Comparison of ENCODE assay signal across 15 cellular contexts in genomic region chr1:151369621-151370048, GRCh38. TPM values are rescaled to one million over a fixed set of nuclear protein-coding genes. Genes with fewer than 3 reads are reported as not detected.
DNase-seq lines count a peak whose midpoint lies in the region; ATAC-seq and TF ChIP-seq lines count a peak whose summit lies in the region.
"Had no signal": no experiment of that assay in that cellular context is flagged by ENCODE, and none has a peak within 500 bp of the region (broad histone marks: within the 10 kb centered on the region; RNA-seq: fewer than 3 reads in every experiment).

No MANE protein-coding gene starts in this region.

- intact Hi-C loops in mucosa of descending colon (cut with DNase I, micrococcal nuclease) = no loop called here
- intact Hi-C loops in transverse colon (cut with DNase I; ENCODE audit: low total_unique reads) = no loop called here

- ATAC-seq in mucosa of descending colon (peak; percentile 11), HG02623 (IDR thresholded peaks at IDR 0.05; ENCODE audit: unreplicated experiment) (no peak)
- ATAC-seq: activated CD4-positive, alpha-beta T cell treated with anti-CD3 and anti-CD28 coated beads for 36 hours; Panc1 had no signal

- H3K4me3 Mint-ChIP-seq in HFFc6 (no peak overlapping the region), chondrocyte (ENCODE audit: unreplicated experiment) (no peak overlapping the region)
- H3K4me3 Mint-ChIP-seq: activated CD4-positive, alpha-beta T cell treated with anti-CD3 and anti-CD28 coated beads for 36 hours; B cell had no signal

- WGBS in transverse colon (ENCODE audit: low coverage in 1 of 2), 2 donors = 48% methylated on average over 15 of the region's 15 CpGs; no CpG with 5 or more reads in 1 of the 2 donors

- in situ Hi-C loops in transverse colon (cut with MboI; ENCODE audit: low pct_ligation_motif_present in 1 of 4, low pct_unique_long_range_greater_than_20kb in 1 of 4, low sequenced_read_pairs in 3 of 4) = no loop called here

- H3K27ac Mint-ChIP-seq in HFFc6 (no peak overlapping the region), chondrocyte (ENCODE audit: unreplicated experiment) (no peak overlapping the region)
- H3K27ac Mint-ChIP-seq: activated CD4-positive, alpha-beta T cell treated with anti-CD3 and anti-CD28 coated beads for 36 hours; B cell had no signal

- TF ChIP-seq CTCF in HFFc6 (IDR thresholded peaks at IDR 0.05) (0 out of 2 replicates have a peak, but pooled peaks have one; percentile 10), chondrocyte (IDR thresholded peaks at IDR 0.05) (no peak), mucosa of descending colon (IDR thresholded peaks at IDR 0.05) (no peak), transverse colon (IDR thresholded peaks at IDR 0.05) (peak in 3 of 5 experiments; percentile 19 to 55 (median 43))

- peaks cover 7% of the 10 kb centered on the region for H3K36me3 ChIP-seq in mucosa of descending colon (ENCODE audit: low read depth)
- peaks cover 0 to 33% (median 16%) of the 10 kb centered on the region in 4 donors for H3K36me3 ChIP-seq in transverse colon
- no peaks in the 10 kb centered on the region for H3K36me3 ChIP-seq in SJCRH30
- H3K36me3 ChIP-seq: neutrophil had no signal

- H3K9me3 ChIP-seq in mucosa of descending colon (no peaks in the 10 kb centered on the region), transverse colon (no peaks in the 10 kb centered on the region), SJCRH30 (replicated peaks) (no peaks in the 10 kb centered on the region)
- H3K9me3 ChIP-seq: neutrophil had no signal

- H3K4me1 Mint-ChIP-seq in HFFc6 (ENCODE audit: low read depth) = peaks cover 29% of the 10 kb centered on the region
- peaks cover 34% of the 10 kb centered on the region for H3K4me1 Mint-ChIP-seq in chondrocyte (ENCODE audit: low read depth)
- H3K4me1 Mint-ChIP-seq: activated CD4-positive, alpha-beta T cell treated with anti-CD3 and anti-CD28 coated beads for 36 hours; B cell had no signal

- no peaks in the 10 kb centered on the region for H3K36me3 Mint-ChIP-seq in HFFc6 (ENCODE audit: low read depth)
- H3K36me3 Mint-ChIP-seq in chondrocyte (ENCODE audit: low read depth) = no peaks in the 10 kb centered on the region

- H3K27me3 Mint-ChIP-seq in HFFc6 (ENCODE audit: insufficient read depth) (peaks cover 10% of the 10 kb centered on the region), chondrocyte (ENCODE audit: low read depth) (no peaks in the 10 kb centered on the region)
- H3K27me3 Mint-ChIP-seq: activated CD4-positive, alpha-beta T cell treated with anti-CD3 and anti-CD28 coated beads for 36 hours; B cell had no signal

- H3K27ac ChIP-seq in transverse colon (peak overlapping the region; percentile 84 to 92 (median 87)), SJCRH30 (no peak overlapping the region)
- H3K27ac ChIP-seq: neutrophil had no signal

- no peak overlapping the region for H3K4me3 ChIP-seq in mucosa of descending colon
- peak overlapping the region in 3 of 4 donors; percentile 36 to 63 (median 46) for H3K4me3 ChIP-seq in transverse colon
- no peak overlapping the region for H3K4me3 ChIP-seq in SJCRH30

- no peak for TF ChIP-seq EP300 in transverse colon (IDR thresholded peaks at IDR 0.05; ENCODE audit: low read depth)

- H3K27me3 ChIP-seq in transverse colon (no peaks in the 10 kb centered on the region), SJCRH30 (no peaks in the 10 kb centered on the region)
- H3K27me3 ChIP-seq: neutrophil had no signal

- H3K9me3 Mint-ChIP-seq in HFFc6 = no peaks in the 10 kb centered on the region
- H3K9me3 Mint-ChIP-seq in chondrocyte (ENCODE audit: low read depth) = no peaks in the 10 kb centered on the region

- H3K4me1 ChIP-seq in mucosa of descending colon (ENCODE audit: low read depth) = peaks cover 33% of the 10 kb centered on the region
- H3K4me1 ChIP-seq in transverse colon = peaks cover 13 to 65% (median 47%) of the 10 kb centered on the region in 4 donors
- H3K4me1 ChIP-seq in SJCRH30 = peaks cover 19% of the 10 kb centered on the region

- DNase-seq in HFFc6 = no peak
- DNase-seq in chondrocyte (ENCODE audit: low spot score) = peak; percentile 72
- DNase-seq in mucosa of descending colon = peak in 1 of 3 donors; percentile 59
- DNase-seq in transverse colon = peak; percentile 55
- DNase-seq in hypothalamus (lab: John Stamatoyannopoulos, UW) = no peak
- no peak for DNase-seq in SJCRH30
- DNase-seq: activated CD4-positive, alpha-beta T cell treated with anti-CD3 and anti-CD28 coated beads for 36 hours; activated gamma-delta T cell; NCI-H1417; retina; stimulated activated naive CD4-positive, alpha-beta T cell had no signal

- no peak for TF ChIP-seq POLR2A in transverse colon (IDR thresholded peaks at IDR 0.05)

RNA-seq across cellular contexts. Expression of gene SELENBP1, which starts 2.9 kb away (rescaled TPM):
- total RNA-seq in HFFc6 (2021; fragmentation: NEBNext Ultra II Directional; extraction: Animal tissue kit (Norgen Biotek cat#: 25700)) = 10 to 100 TPM; 11.2 to 15.6 (median 14.6) TPM
- total RNA-seq in chondrocyte = 5.7 to 11.1 TPM (median 8.9 TPM) in 3 replicates
- 1,000 to 10,000 TPM in 2 of 3 donors, 100 to 1,000 TPM in 1; 914 to 2,582 (median 1,654) TPM for total RNA-seq in mucosa of descending colon
- total RNA-seq in transverse colon = 1,000 to 10,000 TPM; 1,079 to 3,856 (median 3,214) TPM
- 10.4 and 11.8 TPM in 2 replicates for total RNA-seq in SJCRH30 (2014; rRNA removed; shearing (Covaris generic))
- total RNA-seq: activated CD4-positive, alpha-beta T cell treated with anti-CD3 and anti-CD28 coated beads for 36 hours had no signal

RNA-seq across cellular contexts. Expression of gene RFX5, which starts 22.6 kb away (rescaled TPM):
- 10 to 100 TPM; 32.1 to 39.0 (median 35.7) TPM for total RNA-seq in HFFc6 (2021; fragmentation: NEBNext Ultra II Directional; extraction: Animal tissue kit (Norgen Biotek cat#: 25700))
- total RNA-seq in chondrocyte (30.0 to 64.7 TPM (median 31.8 TPM) in 3 replicates), mucosa of descending colon (10 to 100 TPM; 20.5 to 45.3 (median 31.8) TPM), transverse colon (10 to 100 TPM; 17.7 to 61.0 (median 35.4) TPM)
- 29.1 and 33.2 TPM in 2 replicates for total RNA-seq in SJCRH30 (2014; rRNA removed; shearing (Covaris generic))

RNA-seq across cellular contexts. Expression of gene PSMB4, which starts 29.7 kb away (rescaled TPM):
- total RNA-seq in HFFc6 (2021; fragmentation: NEBNext Ultra II Directional; extraction: Animal tissue kit (Norgen Biotek cat#: 25700)) = 100 to 1,000 TPM; 342 to 409 (median 371) TPM
- 229 to 257 TPM (median 236 TPM) in 3 replicates for total RNA-seq in chondrocyte
- 100 to 1,000 TPM; 154 to 213 (median 193) TPM for total RNA-seq in mucosa of descending colon
- total RNA-seq in transverse colon = 100 to 1,000 TPM in 3 of 4 donors, 10 to 100 TPM in 1; 84.4 to 188 (median 140) TPM
- 355 and 363 TPM in 2 replicates for total RNA-seq in SJCRH30 (2014; rRNA removed; shearing (Covaris generic))

RNA-seq across cellular contexts. Expression of gene PI4KB, which starts 42.4 kb away (rescaled TPM):
- total RNA-seq in HFFc6 (2021; fragmentation: NEBNext Ultra II Directional; extraction: Animal tissue kit (Norgen Biotek cat#: 25700)) = 10 to 100 TPM; 63.6 to 73.0 (median 70.0) TPM
- total RNA-seq in chondrocyte (51.4 to 73.2 TPM (median 54.7 TPM) in 3 replicates), mucosa of descending colon (10 to 100 TPM; 57.9 to 77.2 (median 58.9) TPM), transverse colon (10 to 100 TPM; 68.0 to 95.9 (median 79.8) TPM)
- total RNA-seq in SJCRH30 (2014; rRNA removed; shearing (Covaris generic)) = 29.4 and 32.3 TPM in 2 replicates

Comparison
In these comparisons a context has a peak if more than half of its experiments do, and no peak if none do; other contexts are left out.
1. DNase-seq: peak in chondrocyte (single experiment) and transverse colon (single experiment); none in HFFc6 (single experiment), hypothalamus (0 of 51) and SJCRH30 (0 of 2).
2. CTCF ChIP-seq: peak in HFFc6 (single experiment) and transverse colon (3 of 5); none in chondrocyte (single experiment) and mucosa of descending colon (single experiment).
3. H3K4me3 ChIP-seq: peak in transverse colon (3 of 4); none in mucosa of descending colon (single experiment) and SJCRH30 (single experiment).
4. RNA of gene SELENBP1, which starts 2.9 kb away (total RNA-seq): 1,079 to 3,856 TPM in transverse colon and 914 to 2,582 TPM in mucosa of descending colon; 11.2 to 15.6 TPM in HFFc6, 10.4 to 11.8 TPM in SJCRH30 and 5.7 to 11.1 TPM in chondrocyte; every median in the first group is over 10 times any median in the second.